Comparison of ENCODE assay signal across 8 cellular contexts in the genomic region with DNA sequence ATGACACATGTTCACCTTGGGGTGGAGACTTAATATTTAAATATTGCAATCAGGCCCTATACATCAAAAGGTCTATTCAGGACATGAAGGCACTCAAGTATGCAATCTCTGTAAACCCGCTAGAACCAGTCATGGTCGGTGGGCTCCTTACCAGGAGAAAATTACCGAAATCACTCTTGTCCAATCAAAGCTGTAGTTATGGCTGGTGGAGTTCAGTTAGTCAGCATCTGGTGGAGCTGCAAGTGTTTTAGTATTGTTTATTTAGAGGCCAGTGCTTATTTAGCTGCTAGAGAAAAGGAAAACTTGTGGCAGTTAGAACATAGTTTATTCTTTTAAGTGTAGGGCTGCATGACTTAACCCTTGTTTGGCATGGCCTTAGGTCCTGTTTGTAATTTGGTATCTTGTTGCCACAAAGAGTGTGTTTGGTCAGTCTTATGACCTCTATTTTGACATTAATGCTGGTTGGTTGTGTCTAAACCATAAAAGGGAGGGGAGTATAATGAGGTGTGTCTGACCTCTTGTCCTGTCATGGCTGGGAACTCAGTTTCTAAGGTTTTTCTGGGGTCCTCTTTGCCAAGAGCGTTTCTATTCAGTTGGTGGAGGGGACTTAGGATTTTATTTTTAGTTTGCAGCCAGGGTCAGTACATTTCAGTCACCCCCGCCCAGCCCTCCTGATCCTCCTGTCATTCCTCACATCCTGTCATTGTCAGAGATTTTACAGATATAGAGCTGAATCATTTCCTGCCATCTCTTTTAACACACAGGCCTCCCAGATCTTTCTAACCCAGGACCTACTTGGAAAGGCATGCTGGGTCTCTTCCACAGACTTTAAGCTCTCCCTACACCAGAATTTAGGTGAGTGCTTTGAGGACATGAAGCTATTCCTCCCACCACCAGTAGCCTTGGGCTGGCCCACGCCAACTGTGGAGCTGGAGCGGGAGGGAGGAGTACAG.
A peak's percentile ranks its signal among the peaks of the same experiment; 100 is the strongest.
DNase-seq lines count a peak whose midpoint lies in the region; ATAC-seq and TF ChIP-seq lines count a peak whose summit lies in the region.

No MANE protein-coding gene starts in this region.

- intact Hi-C loops in heart right ventricle (cut with DNase I) = loop anchor here in 3 of 10 donors (2.0 to 10.0 kb wide), 3 partner anchors 124 to 198 kb away; a partner anchor contains a TSS
- intact Hi-C loops in Right ventricle myocardium superior (cut with DNase I) = no loop called here
- intact Hi-C loops in thyroid gland (cut with DNase I) = no loop called here

- H3K27me3 ChIP-seq in heart right ventricle (no peaks in the 10 kb centered on the region), thyroid gland (no peaks in the 10 kb centered on the region)

- H3K27ac ChIP-seq in heart right ventricle = peak overlapping the region in 8 of 10 donors; percentile 1 to 68 (median 34)
- H3K27ac ChIP-seq in thyroid gland = peak overlapping the region; percentile 41 to 82 (median 53)

- no peak for DNase-seq in heart right ventricle
- DNase-seq in Right ventricle myocardium superior = no peak
- DNase-seq in RKO (ENCODE audit: low spot score) = peak; percentile 98
- DNase-seq in fibroblast of gingiva (ENCODE audit: low read depth) = peak; percentile 40
- DNase-seq in thyroid gland = peak; percentile 50 to 55
- no peak for DNase-seq in DMS79 treated with DMSO at 0.1 percent for 48 hours (lab: John Stamatoyannopoulos, UW)
- no peak for DNase-seq in stimulated activated CD4-positive, alpha-beta T cell treated with anti-CD3 and anti-CD28 coated beads, Interleukin-4, amount 100 ng/mL, for 1 hour

- H3K4me3 ChIP-seq in heart right ventricle (no peak overlapping the region), thyroid gland (replicated peaks in 1 of 3) (no peak overlapping the region)

- H3K4me1 ChIP-seq in heart right ventricle = peaks cover 0 to 26% (median 8%) of the 10 kb centered on the region in 9 donors
- peaks cover 24 to 39% of the 10 kb centered on the region in 2 donors for H3K4me1 ChIP-seq in thyroid gland

- H3K9me3 ChIP-seq in heart right ventricle (no peaks in the 10 kb centered on the region), thyroid gland (no peaks in the 10 kb centered on the region)

- H3K36me3 ChIP-seq in heart right ventricle = peaks cover 0 to 9% (median 0%) of the 10 kb centered on the region in 9 donors
- H3K36me3 ChIP-seq in thyroid gland = no peaks in the 10 kb centered on the region

- TF ChIP-seq CTCF in heart right ventricle (IDR thresholded peaks at IDR 0.05) (no peak), thyroid gland (IDR thresholded peaks at IDR 0.05) (peak in 1 of 6 experiments; percentile 8)

- TF ChIP-seq POLR2A in thyroid gland (IDR thresholded peaks at IDR 0.05) (no peak), GM18505 (IDR thresholded peaks at IDR 0.05; ENCODE audit: borderline replicate concordance, extremely low read depth, insufficient read depth, insufficient read length) (no peak)

- WGBS in heart right ventricle, 2 donors = 63 to 70% methylated on average over 7 of the region's 7 CpGs
- 47 to 57% methylated on average over 7 of the region's 7 CpGs for WGBS in thyroid gland, 2 donors

- ATAC-seq in heart right ventricle (peak in 7 of 8 donors; percentile 57 to 91 (median 78)), Right ventricle myocardium superior (ENCODE audit: poor library complexity) (no peak), GM18505 (IDR thresholded peaks at IDR 0.05; ENCODE audit: unreplicated experiment) (no peak)

Comparison
In these comparisons a context has a peak if more than half of its experiments do, and no peak if none do; other contexts are left out.
1. ATAC-seq: peak in heart right ventricle (7 of 8); none in Right ventricle myocardium superior (single experiment) and GM18505 (single experiment).
2. DNase-seq: peak in RKO (single experiment), fibroblast of gingiva (single experiment) and thyroid gland (2 of 2); none in heart right ventricle (0 of 2), Right ventricle myocardium superior (single experiment), DMS79 treated with DMSO at 0.1 percent for 48 hours (single experiment) and stimulated activated CD4-positive, alpha-beta T cell treated with anti-CD3 and anti-CD28 coated beads, Interleukin-4, amount 100 ng/mL, for 1 hour (single experiment).